ENCODE assay signal across 24 cellular contexts in the genomic region with DNA sequence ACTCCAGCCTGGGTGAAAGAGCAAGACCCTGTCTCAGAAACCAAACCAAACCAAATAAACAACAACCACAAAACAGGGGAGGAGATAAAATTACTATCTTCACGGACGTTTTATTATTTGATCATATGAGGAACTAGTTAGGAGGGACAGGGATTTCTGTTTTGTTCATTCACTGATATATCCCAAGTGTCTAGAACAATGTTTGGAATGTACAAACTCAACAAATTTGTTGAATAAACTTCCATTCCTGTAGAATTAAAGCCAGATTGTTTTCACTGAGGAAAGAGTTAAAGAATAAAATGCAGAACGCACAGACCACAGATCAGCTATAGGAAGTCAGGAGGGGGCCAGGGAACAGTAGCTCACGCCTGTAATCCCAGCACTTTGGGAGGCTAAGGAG. TPM values are rescaled to one million over a fixed set of nuclear protein-coding genes. Genes with fewer than 3 reads are reported as not detected.
"Had no signal": no experiment of that assay in that cellular context is flagged by ENCODE, and none has a peak within 500 bp of the region (broad histone marks: within the 10 kb centered on the region; RNA-seq: fewer than 3 reads in every experiment).

No MANE protein-coding gene starts in this region.

- H3K4me3 ChIP-seq: mucosa of descending colon, spleen, testis, tibial nerve, upper lobe of right lung, vagina had no signal

- H3K9me3 ChIP-seq: mucosa of descending colon, spleen, testis, tibial nerve, upper lobe of right lung, vagina had no signal

- H3K36me3 ChIP-seq: spleen, tibial nerve, upper lobe of right lung, vagina had no signal

- DNase-seq: effector memory CD4-positive, alpha-beta T cell; foreskin melanocyte; head of caudate nucleus; hippocampal formation; kidney glomerular epithelial cell; mammary epithelial cell; mucosa of descending colon; naive thymus-derived CD8-positive, alpha-beta T cell; posterior cingulate gyrus; spleen; stimulated activated CD4-positive, alpha-beta T cell treated with anti-CD3 and anti-CD28 coated beads, Interleukin-15, amount 100 ng/mL, for 24 hours; stimulated activated CD4-positive, alpha-beta T cell treated with anti-CD3 and anti-CD28 coated beads, Interleukin-1b, Interleukin-23, amount 100 ng/mL, for 48 hours; stimulated activated CD4-positive, alpha-beta T cell treated with anti-CD3 and anti-CD28 coated beads, Interleukin-4, amount 100 ng/mL, for 24 hours; stimulated activated naive B cell treated with anti-CD40 and anti-IgM and Interleukin-4, amounts not matched to agents 10 μg/mL and 1 μg/mL and 100 μg/mL, for 72 hours; stimulated activated naive CD8-positive, alpha-beta T cell treated with anti-CD3 and anti-CD28 coated beads, Interleukin-15, amount 100 ng/mL, for 72 hours; testis; upper lobe of right lung had no signal

- H3K4me1 ChIP-seq: spleen, testis, tibial nerve, upper lobe of right lung, vagina had no signal

- H3K27me3 ChIP-seq: testis, tibial nerve, upper lobe of right lung, vagina had no signal

- H3K27ac ChIP-seq: spleen, testis, tibial nerve, upper lobe of right lung, vagina had no signal

- ATAC-seq: esophagus mucosa; left lobe of liver; mucosa of descending colon; naive thymus-derived CD8-positive, alpha-beta T cell; sciatic nerve; stimulated activated naive B cell treated with anti-CD40 and anti-IgM and Interleukin-4, amounts not matched to agents 10 μg/mL and 1 μg/mL and 100 μg/mL, for 72 hours; stimulated activated naive CD8-positive, alpha-beta T cell treated with anti-CD3 and anti-CD28 coated beads, Interleukin-15, amount 100 ng/mL, for 72 hours; upper lobe of right lung had no signal

RNA-seq across cellular contexts. Expression of gene STRC, which starts 6.5 kb away (rescaled TPM):
- total RNA-seq: esophagus mucosa, upper lobe of right lung had no signal

RNA-seq across cellular contexts. Expression of gene CKMT1B, which starts 31.3 kb away (rescaled TPM):
- total RNA-seq: naive thymus-derived CD8-positive, alpha-beta T cell; osteocyte; pulmonary artery endothelial cell; sciatic nerve; spleen; tibial nerve had no signal
- polyA plus RNA-seq: naive thymus-derived CD8-positive, alpha-beta T cell had no signal
